In genomic region chr19:43624933-43625332, GRCh38 we compare ENCODE assay signal across 8 cellular contexts. TPM values are rescaled to one million over a fixed set of nuclear protein-coding genes. Genes with fewer than 3 reads are reported as not detected.
DNase-seq lines count a peak whose midpoint lies in the region; ATAC-seq and TF ChIP-seq lines count a peak whose summit lies in the region.

No MANE protein-coding gene starts in this region.

- TF ChIP-seq CTCF in HL-60 (IDR thresholded peaks at IDR 0.05; ENCODE audit: insufficient read depth, low read length) (no peak), prostate gland (IDR thresholded peaks at IDR 0.05) (peak in 1 of 4 experiments; percentile 5)
- peak; percentile 47 for TF ChIP-seq CTCF in activated CD8-positive, alpha-beta T cell treated with anti-CD3 and anti-CD28 coated beads for 36 hours (IDR thresholded peaks at IDR 0.05)

- H3K9me3 ChIP-seq in prostate gland = no peaks in the 10 kb centered on the region

- H3K4me1 Mint-ChIP-seq in activated CD8-positive, alpha-beta T cell treated with anti-CD3 and anti-CD28 coated beads for 36 hours (ENCODE audit: low read depth) = peaks cover 21% of the 10 kb centered on the region

- CTCF ChIA-PET in activated CD8-positive, alpha-beta T cell treated with anti-CD3 and anti-CD28 coated beads for 36 hours (lab: Charles Lee) = interaction anchor here (1.0 to 1.6 kb wide), 4 partner anchors 30 to 178 kb away, joined by 3 to 4 read pairs (median 4); no protein-coding TSS in a partner anchor

- H3K27me3 Mint-ChIP-seq in activated CD8-positive, alpha-beta T cell treated with anti-CD3 and anti-CD28 coated beads for 36 hours = peaks cover 7% of the 10 kb centered on the region

- H3K27ac Mint-ChIP-seq in activated CD8-positive, alpha-beta T cell treated with anti-CD3 and anti-CD28 coated beads for 36 hours = no peak overlapping the region

- peak; percentile 92 for ATAC-seq in activated CD8-positive, alpha-beta T cell treated with anti-CD3 and anti-CD28 coated beads for 36 hours
- ATAC-seq in esophagus mucosa = peak; percentile 79

- H3K27ac ChIP-seq in HL-60 (replicated peaks) = no peak overlapping the region
- H3K27ac ChIP-seq in prostate gland = no peak overlapping the region

- H3K4me3 ChIP-seq in HL-60 (replicated peaks; ENCODE audit: insufficient read depth, low read length) (no peak overlapping the region), prostate gland (no peak overlapping the region)

- H3K27me3 ChIP-seq in HL-60 (ENCODE audit: insufficient read depth, poor library complexity, severe bottlenecking) (peaks cover 2% of the 10 kb centered on the region), prostate gland (replicated peaks; ENCODE audit: insufficient read depth) (no peaks in the 10 kb centered on the region)

- H3K36me3 ChIP-seq in prostate gland = no peaks in the 10 kb centered on the region

- POLR2A ChIA-PET in activated CD8-positive, alpha-beta T cell treated with anti-CD3 and anti-CD28 coated beads for 36 hours (lab: Charles Lee) = no interaction called here

- H3K4me3 Mint-ChIP-seq in activated CD8-positive, alpha-beta T cell treated with anti-CD3 and anti-CD28 coated beads for 36 hours = no peak overlapping the region

- intact Hi-C loops in activated CD8-positive, alpha-beta T cell treated with anti-CD3 and anti-CD28 coated beads for 36 hours (cut with micrococcal nuclease) = no loop called here
- intact Hi-C loops in prostate gland (cut with DNase I) = no loop called here

- DNase-seq in HL-60 (ENCODE audit: low read depth in 1 of 2, low spot score in 1 of 2) (peak; percentile 72 to 77), NCI-H1092 treated with DMSO at 0.1 percent for 48 hours (lab: John Stamatoyannopoulos, UW) (no peak), NCI-H2081 (lab: John Stamatoyannopoulos, UW) (no peak), NCI-H748 treated with DMSO at 0.1 percent for 48 hours (lab: John Stamatoyannopoulos, UW) (no peak), prostate gland (ENCODE audit: low spot score) (no peak)
- peak; percentile 97 for DNase-seq in activated CD8-positive, alpha-beta T cell treated with anti-CD3 and anti-CD28 coated beads for 36 hours
- DNase-seq in stimulated activated CD4-positive, alpha-beta T cell treated with anti-CD3 and anti-CD28 coated beads, Interleukin-1b, Interleukin-23, amount 100 ng/mL, for 4 hours (ENCODE audit: low read depth in 2 of 2) = peak; percentile 75 to 82

- peaks cover 3% of the 10 kb centered on the region for H3K36me3 Mint-ChIP-seq in activated CD8-positive, alpha-beta T cell treated with anti-CD3 and anti-CD28 coated beads for 36 hours (ENCODE audit: low read depth)

- TF ChIP-seq POLR2A in prostate gland (IDR thresholded peaks at IDR 0.05) = no peak

- 39% methylated on average over 30 of the region's 30 CpGs for WGBS in prostate gland

- H3K9me3 Mint-ChIP-seq in activated CD8-positive, alpha-beta T cell treated with anti-CD3 and anti-CD28 coated beads for 36 hours = no peaks in the 10 kb centered on the region

- H3K4me1 ChIP-seq in prostate gland (replicated peaks) = no peaks in the 10 kb centered on the region

RNA-seq across cellular contexts. Expression of gene ZNF428, which starts 5.5 kb away (rescaled TPM):
- 10 to 100 TPM; 12.3 to 13.4 TPM for total RNA-seq in activated CD8-positive, alpha-beta T cell treated with anti-CD3 and anti-CD28 coated beads for 36 hours
- total RNA-seq in esophagus mucosa (14.9 TPM), prostate gland (100 to 1,000 TPM in 1 of 2 donors, 10 to 100 TPM in 1; 51.7 to 108 TPM)

RNA-seq across cellular contexts. Expression of gene SRRM5, which starts 13.0 kb away (rescaled TPM):
- under 1 TPM; 0.41 to 0.54 TPM for total RNA-seq in activated CD8-positive, alpha-beta T cell treated with anti-CD3 and anti-CD28 coated beads for 36 hours
- total RNA-seq in esophagus mucosa (0.12 TPM), prostate gland (under 1 TPM; 0.28 to 0.59 TPM)

RNA-seq across cellular contexts. Expression of gene CADM4, which starts 14.7 kb away (rescaled TPM):
- total RNA-seq in activated CD8-positive, alpha-beta T cell treated with anti-CD3 and anti-CD28 coated beads for 36 hours = under 1 TPM; 0.22 to 0.38 TPM
- 13.0 TPM for total RNA-seq in esophagus mucosa
- total RNA-seq in prostate gland = 10 to 100 TPM; 21.1 to 49.4 TPM

RNA-seq across cellular contexts. Expression of gene ZNF576, which starts 28.5 kb away (rescaled TPM):
- total RNA-seq in activated CD8-positive, alpha-beta T cell treated with anti-CD3 and anti-CD28 coated beads for 36 hours = 10 to 100 TPM in 1 of 2 experiments, 1 to 10 TPM in 1; 8.8 to 12.2 TPM
- 12.4 TPM for total RNA-seq in esophagus mucosa
- 10 to 100 TPM; 25.1 to 30.6 TPM for total RNA-seq in prostate gland

RNA-seq across cellular contexts. Expression of gene IRGQ, which starts 29.0 kb away (rescaled TPM):
- 10 to 100 TPM; 17.1 to 17.9 TPM for total RNA-seq in activated CD8-positive, alpha-beta T cell treated with anti-CD3 and anti-CD28 coated beads for 36 hours
- 10.5 TPM for total RNA-seq in esophagus mucosa
- 10 to 100 TPM; 28.3 to 30.4 TPM for total RNA-seq in prostate gland

Comparison
In these comparisons a context has a peak if more than half of its experiments do, and no peak if none do; other contexts are left out.
1. DNase-seq: peak in HL-60 (2 of 2), activated CD8-positive, alpha-beta T cell treated with anti-CD3 and anti-CD28 coated beads for 36 hours (single experiment) and stimulated activated CD4-positive, alpha-beta T cell treated with anti-CD3 and anti-CD28 coated beads, Interleukin-1b, Interleukin-23, amount 100 ng/mL, for 4 hours (2 of 2); none in NCI-H1092 treated with DMSO at 0.1 percent for 48 hours (single experiment), NCI-H2081 (0 of 2), NCI-H748 treated with DMSO at 0.1 percent for 48 hours (single experiment) and prostate gland (single experiment).
2. RNA of gene CADM4, which starts 14.7 kb away (total RNA-seq): 21.1 to 49.4 TPM in prostate gland and 13.0 TPM in esophagus mucosa (single experiment); 0.22 to 0.38 TPM in activated CD8-positive, alpha-beta T cell treated with anti-CD3 and anti-CD28 coated beads for 36 hours; every median in the first group is over 10 times any median in the second.